35 cellular contexts compared by ENCODE assay signal in genomic region chr10:50515420-50515819, GRCh38.
"Had no signal": no experiment of that assay in that cellular context is flagged by ENCODE, and none has a peak within 500 bp of the region (broad histone marks: within the 10 kb centered on the region; RNA-seq: fewer than 3 reads in every experiment).

No MANE protein-coding gene starts in this region.

- H3K4me3 ChIP-seq: ascending aorta, cardiac muscle cell, MG63, Peyer's patch had no signal

- H3K27me3 Mint-ChIP-seq: activated naive CD8-positive, alpha-beta T cell treated with anti-CD3 and anti-CD28 coated beads for 36 hours had no signal

- DNase-seq: activated CD4-positive, alpha-beta memory T cell treated with anti-CD3 and anti-CD28 coated beads, Interleukin-2, amount 10 ng/mL, durations not matched to agents 7 days and 5 days; activated CD4-positive, alpha-beta T cell treated with anti-CD3 and anti-CD28 coated beads for 1 hour; activated CD4-positive, alpha-beta T cell treated with anti-CD3 and anti-CD28 coated beads for 48 hours; activated CD4-positive, CD25-positive, alpha-beta regulatory T cell; activated CD8-positive, alpha-beta memory T cell treated with anti-CD3 and anti-CD28 coated beads for 24 hours; activated CD8-positive, alpha-beta memory T cell treated with anti-CD3 and anti-CD28 coated beads, Interleukin-2, amount 10 ng/mL, durations not matched to agents 7 days and 5 days; activated CD8-positive, alpha-beta memory T cell treated with anti-CD3 and anti-CD28 coated beads, Interleukin-2, amount 50 U/mL, for 48 hours; activated effector memory CD4-positive, alpha-beta T cell treated with anti-CD3 and anti-CD28 coated beads, Interleukin-2, amount 50 U/mL, for 16 hours; activated naive CD4-positive, alpha-beta T cell; activated naive CD4-positive, alpha-beta T cell treated with anti-CD3 and anti-CD28 coated beads, Interleukin-2, amount 50 U/mL, for 16 hours; activated naive CD8-positive, alpha-beta T cell treated with anti-CD3 and anti-CD28 coated beads for 36 hours; activated T-cell treated with anti-CD3 and anti-CD28 coated beads, Interleukin-2, amount 50 U/mL, for 48 hours; amniotic stem cell; Kasumi-1; KBM-7; MG63; NCI-H1048; NCI-H1105 treated with DMSO at 0.1 percent for 48 hours; NCI-H1436; NCI-H1694; NCI-H1930; NCI-H2081 treated with DMSO at 0.1 percent for 48 hours; NCI-H510A; NCI-H526; NCI-H748 treated with DMSO at 0.1 percent for 48 hours; NK-92 treated with Interleukin-12 subunit alpha and Interleukin-12 subunit beta, amount 100 ng/mL, for 24 hours; Peyer's patch; RPMI8226; SIG-M5; SW 1271; T-helper 1 cell; T1000; WERI-Rb-1 had no signal

- H3K27me3 ChIP-seq: ascending aorta, MG63, Peyer's patch had no signal

- H3K27ac Mint-ChIP-seq: activated CD4-positive, alpha-beta memory T cell treated with anti-CD3 and anti-CD28 coated beads, Interleukin-2, amount 10 ng/mL, durations not matched to agents 7 days and 5 days; activated CD8-positive, alpha-beta memory T cell treated with anti-CD3 and anti-CD28 coated beads, Interleukin-2, amount 10 ng/mL, durations not matched to agents 7 days and 5 days; activated naive CD8-positive, alpha-beta T cell treated with anti-CD3 and anti-CD28 coated beads for 36 hours had no signal

- H3K27ac ChIP-seq: ascending aorta, cardiac muscle cell, Peyer's patch, WERI-Rb-1 had no signal

- H3K9me3 Mint-ChIP-seq: activated CD4-positive, alpha-beta memory T cell treated with anti-CD3 and anti-CD28 coated beads, Interleukin-2, amount 10 ng/mL, durations not matched to agents 7 days and 5 days; activated naive CD8-positive, alpha-beta T cell treated with anti-CD3 and anti-CD28 coated beads for 36 hours had no signal

- H3K4me3 Mint-ChIP-seq: activated CD4-positive, alpha-beta memory T cell treated with anti-CD3 and anti-CD28 coated beads, Interleukin-2, amount 10 ng/mL, durations not matched to agents 7 days and 5 days; activated CD8-positive, alpha-beta memory T cell treated with anti-CD3 and anti-CD28 coated beads, Interleukin-2, amount 10 ng/mL, durations not matched to agents 7 days and 5 days; activated naive CD8-positive, alpha-beta T cell treated with anti-CD3 and anti-CD28 coated beads for 36 hours had no signal

- H3K36me3 ChIP-seq: ascending aorta, cardiac muscle cell, MG63, Peyer's patch, WERI-Rb-1 had no signal

- ATAC-seq: activated CD8-positive, alpha-beta memory T cell treated with anti-CD3 and anti-CD28 coated beads, Interleukin-2, amount 10 ng/mL, durations not matched to agents 7 days and 5 days had no signal

- H3K9me3 ChIP-seq: ascending aorta, MG63, Peyer's patch had no signal
